In the genomic region with DNA sequence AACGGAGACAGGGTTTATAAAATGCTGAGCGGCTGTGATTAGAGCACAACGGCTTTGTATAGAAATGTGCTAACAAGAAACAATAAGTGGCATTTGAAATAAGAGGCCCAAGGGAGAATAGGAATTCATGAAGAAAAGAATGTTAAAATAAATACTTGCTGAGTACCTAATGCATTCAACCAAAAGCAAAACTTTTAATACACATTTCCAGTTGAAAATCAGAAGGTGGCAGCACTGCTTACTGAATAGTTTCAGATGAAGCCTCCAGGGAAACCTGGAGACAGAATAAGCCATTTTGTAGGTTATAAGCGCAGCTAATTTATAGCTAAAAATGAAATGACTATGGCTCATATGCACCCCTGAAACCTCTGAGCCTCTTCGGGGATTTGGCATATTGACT, we compare ENCODE assay signal across 15 cellular contexts.
DNase-seq lines count a peak whose midpoint lies in the region; ATAC-seq, FAIRE-seq and TF ChIP-seq lines count a peak whose summit lies in the region.
"Had no signal": no experiment of that assay in that cellular context is flagged by ENCODE, and none has a peak within 500 bp of the region (broad histone marks: within the 10 kb centered on the region; RNA-seq: fewer than 3 reads in every experiment).

No MANE protein-coding gene starts in this region.

- H3K36me3 ChIP-seq in breast epithelium = no peaks in the 10 kb centered on the region

- in situ Hi-C loops in T47D (cut with HindIII; ENCODE audit: low pct_unique_long_range_greater_than_20kb, low sequenced_read_pairs) (no loop called here), ACHN (cut with HindIII; ENCODE audit: low pct_ligation_motif_present, low pct_unique_long_range_greater_than_20kb, low sequenced_read_pairs) (no loop called here)

- no peak for ATAC-seq in GM18519 (IDR thresholded peaks at IDR 0.05; ENCODE audit: low FRiP score, unreplicated experiment)
- ATAC-seq: T-cell had no signal

- peak; percentile 2 to 19 for DNase-seq in T47D (ENCODE audit: low read depth in 1 of 2, low spot score in 1 of 2)
- DNase-seq in breast epithelium (ENCODE audit: low spot score in 2 of 2) = no peak
- DNase-seq in NCI-H748 treated with DMSO at 0.1 percent for 48 hours (lab: John Stamatoyannopoulos, UW) = peak; percentile 1
- peak in 1 of 2 donors; percentile 11 for DNase-seq in frontal cortex (ENCODE audit: low spot score in 2 of 2)
- DNase-seq in superior temporal gyrus (ENCODE audit: extremely low spot score) = peak; percentile 90
- no peak for DNase-seq in ACHN
- no peak for DNase-seq in mesenteric fat pad (ENCODE audit: low spot score)
- DNase-seq: activated CD4-positive, alpha-beta T cell treated with anti-CD3 and anti-CD28 coated beads, Interleukin-2, amount 50 U/mL, for 4 hours; activated naive CD4-positive, alpha-beta T cell treated with anti-CD3 and anti-CD28 coated beads, Interleukin-2, amount 10 ng/mL, durations not matched to agents 7 days and 5 days; islet precursor cell; NCI-H345; stimulated activated CD4-positive, alpha-beta T cell treated with anti-CD3 and anti-CD28 coated beads, Interleukin-15, amount 100 ng/mL, for 24 hours; T-cell had no signal

- H3K4me3 ChIP-seq in breast epithelium = no peak overlapping the region

- peak in 1 of 3 donors; percentile 11 for TF ChIP-seq CTCF in breast epithelium (IDR thresholded peaks at IDR 0.05)

- no peaks in the 10 kb centered on the region for H3K27me3 ChIP-seq in breast epithelium

- no peaks in the 10 kb centered on the region for H3K9me3 ChIP-seq in breast epithelium

- no peaks in the 10 kb centered on the region for H3K4me1 ChIP-seq in breast epithelium

- H3K27ac ChIP-seq in breast epithelium = no peak overlapping the region

- TF ChIP-seq POLR2A in breast epithelium (IDR thresholded peaks at IDR 0.05) = no peak

- intact Hi-C loops in breast epithelium (cut with DNase I; ENCODE audit: low total_unique reads) = no loop called here

- FAIRE-seq in frontal cortex (lab: Jason Lieb, UNC) = peak; percentile 52
- FAIRE-seq: colon had no signal

Comparison
In these comparisons a context has a peak if more than half of its experiments do, and no peak if none do; other contexts are left out.
1. DNase-seq: peak in T47D (2 of 2), NCI-H748 treated with DMSO at 0.1 percent for 48 hours (single experiment) and superior temporal gyrus (single experiment); none in breast epithelium (0 of 2), ACHN (single experiment) and mesenteric fat pad (single experiment).